8 cellular contexts compared by ENCODE assay signal in the genomic region with DNA sequence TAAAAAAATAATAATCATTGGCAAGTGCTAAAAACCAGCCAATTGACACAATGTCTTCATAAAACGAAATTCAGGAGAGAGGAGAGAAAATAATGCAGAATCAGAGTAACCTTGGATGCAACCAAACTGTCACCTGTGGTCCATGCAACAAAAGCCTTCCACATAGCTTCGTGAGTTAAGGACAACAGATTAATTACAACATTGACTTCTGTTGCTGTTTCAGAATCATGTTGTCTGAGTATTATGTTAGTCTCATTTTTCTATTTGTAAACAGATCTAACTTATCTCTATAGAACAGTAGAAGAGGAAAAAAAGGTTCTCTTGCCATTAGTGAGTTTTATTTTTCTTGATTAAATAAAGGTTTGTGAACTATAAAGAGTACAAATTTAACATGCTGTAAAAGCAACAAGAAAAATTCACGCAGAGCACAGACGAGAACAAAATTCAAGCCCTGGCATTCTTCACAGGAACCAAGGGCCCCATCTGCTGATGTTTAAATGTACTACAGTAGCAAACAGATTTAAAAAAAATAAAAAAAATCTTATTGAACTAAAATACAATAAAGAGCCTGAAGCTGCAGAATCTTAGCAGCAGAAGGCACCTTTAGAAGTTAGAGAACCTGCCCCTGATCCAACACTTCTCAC.
DNase-seq lines count a peak whose midpoint lies in the region; ATAC-seq and TF ChIP-seq lines count a peak whose summit lies in the region.

No MANE protein-coding gene starts in this region.

- no peak overlapping the region for H3K27ac ChIP-seq in endodermal cell (ENCODE audit: low read depth, low read length)

- no peaks in the 10 kb centered on the region for H3K9me3 Mint-ChIP-seq in endodermal cell
- H3K9me3 Mint-ChIP-seq in stimulated activated effector memory CD8-positive, alpha-beta T cell treated with anti-CD3 and anti-CD28 coated beads, Interleukin-12 subunit alpha, Interleukin-12 subunit beta, amount 100 ng/mL, for 72 hours = peaks cover 7% of the 10 kb centered on the region

- no peak overlapping the region for H3K4me3 Mint-ChIP-seq in endodermal cell
- H3K4me3 Mint-ChIP-seq in stimulated activated effector memory CD8-positive, alpha-beta T cell treated with anti-CD3 and anti-CD28 coated beads, Interleukin-12 subunit alpha, Interleukin-12 subunit beta, amount 100 ng/mL, for 72 hours = no peak overlapping the region

- no peak for ATAC-seq in HG03039 (IDR thresholded peaks at IDR 0.05; ENCODE audit: unreplicated experiment)
- ATAC-seq in stimulated activated effector memory CD8-positive, alpha-beta T cell treated with anti-CD3 and anti-CD28 coated beads, Interleukin-12 subunit alpha, Interleukin-12 subunit beta, amount 100 ng/mL, for 72 hours = no peak

- H3K9ac ChIP-seq in endodermal cell (ENCODE audit: extremely low read depth, low read length, poor library complexity, severe bottlenecking) = no peak overlapping the region

- H3K4me3 ChIP-seq in endodermal cell (ENCODE audit: low read length) = no peak overlapping the region

- no peaks in the 10 kb centered on the region for H3K36me3 Mint-ChIP-seq in endodermal cell (ENCODE audit: low read depth)
- no peaks in the 10 kb centered on the region for H3K36me3 Mint-ChIP-seq in stimulated activated effector memory CD8-positive, alpha-beta T cell treated with anti-CD3 and anti-CD28 coated beads, Interleukin-12 subunit alpha, Interleukin-12 subunit beta, amount 100 ng/mL, for 72 hours

- H3K9me3 ChIP-seq in endodermal cell (ENCODE audit: control insufficient read depth, low read length) = peaks cover 20% of the 10 kb centered on the region

- DNase-seq in Daoy (ENCODE audit: low read depth) = peak; percentile 7
- DNase-seq in NCI-H1105 treated with DMSO at 0.1 percent for 48 hours (lab: John Stamatoyannopoulos, UW) = peak; percentile 13
- peak; percentile 49 for DNase-seq in endodermal cell
- DNase-seq in non-pigmented ciliary epithelial cell (ENCODE audit: low read depth) = peak; percentile 24
- DNase-seq in stimulated activated effector memory CD8-positive, alpha-beta T cell treated with anti-CD3 and anti-CD28 coated beads, Interleukin-12 subunit alpha, Interleukin-12 subunit beta, amount 100 ng/mL, for 72 hours (ENCODE audit: low spot score in 2 of 2) = no peak
- DNase-seq in mesenteric fat pad (ENCODE audit: low spot score) = no peak
- DNase-seq in SKM-1 (lab: John Stamatoyannopoulos, UW; ENCODE audit: unreplicated experiment) = no peak

- no peak overlapping the region for H3K27ac Mint-ChIP-seq in endodermal cell
- H3K27ac Mint-ChIP-seq in stimulated activated effector memory CD8-positive, alpha-beta T cell treated with anti-CD3 and anti-CD28 coated beads, Interleukin-12 subunit alpha, Interleukin-12 subunit beta, amount 100 ng/mL, for 72 hours = no peak overlapping the region

- TF ChIP-seq CTCF in endodermal cell (conservative IDR thresholded peaks at IDR 0.05) = peak; percentile 81

- peaks cover 6% of the 10 kb centered on the region for H3K4me1 ChIP-seq in endodermal cell (ENCODE audit: control insufficient read depth, insufficient read depth, low read length)

- H3K27me3 ChIP-seq in endodermal cell (ENCODE audit: control insufficient read depth, insufficient read depth, low read length, poor library complexity, severe bottlenecking) = peaks cover 5% of the 10 kb centered on the region

- peaks cover 4% of the 10 kb centered on the region for H3K4me1 Mint-ChIP-seq in endodermal cell
- H3K4me1 Mint-ChIP-seq in stimulated activated effector memory CD8-positive, alpha-beta T cell treated with anti-CD3 and anti-CD28 coated beads, Interleukin-12 subunit alpha, Interleukin-12 subunit beta, amount 100 ng/mL, for 72 hours = no peaks in the 10 kb centered on the region

- H3K27me3 Mint-ChIP-seq in endodermal cell (ENCODE audit: insufficient read depth) = peaks cover 13% of the 10 kb centered on the region

- H3K36me3 ChIP-seq in endodermal cell (ENCODE audit: control insufficient read depth, insufficient read depth, low read length) = no peaks in the 10 kb centered on the region

- 67% methylated on average over 4 of the region's 4 CpGs; no CpG with 5 or more reads in 1 of the 2 experiments for WGBS in endodermal cell (ENCODE audit: insufficient coverage in 1 of 2, insufficient read length in 1 of 2), 2 experiments

Comparison
In these comparisons a context has a peak if more than half of its experiments do, and no peak if none do; other contexts are left out.
1. DNase-seq: peak in Daoy (single experiment), NCI-H1105 treated with DMSO at 0.1 percent for 48 hours (single experiment), endodermal cell (single experiment) and non-pigmented ciliary epithelial cell (single experiment); none in stimulated activated effector memory CD8-positive, alpha-beta T cell treated with anti-CD3 and anti-CD28 coated beads, Interleukin-12 subunit alpha, Interleukin-12 subunit beta, amount 100 ng/mL, for 72 hours (0 of 2), mesenteric fat pad (single experiment) and SKM-1 (single experiment).